Comparison of ENCODE assay signal across 20 cellular contexts in genomic region chr6:53829698-53830221, GRCh38. TPM values are rescaled to one million over a fixed set of nuclear protein-coding genes. Genes with fewer than 3 reads are reported as not detected.
DNase-seq lines count a peak whose midpoint lies in the region; ATAC-seq and TF ChIP-seq lines count a peak whose summit lies in the region.
"Had no signal": no experiment of that assay in that cellular context is flagged by ENCODE, and none has a peak within 500 bp of the region (broad histone marks: within the 10 kb centered on the region; RNA-seq: fewer than 3 reads in every experiment).

No MANE protein-coding gene starts in this region.

- H3K36me3 ChIP-seq in HEK293 (ENCODE audit: control insufficient read depth in 2 of 2, insufficient read depth in 1 of 2, low read length in 2 of 2) (no peaks in the 10 kb centered on the region), sigmoid colon (no peaks in the 10 kb centered on the region)
- H3K36me3 ChIP-seq: left ventricle myocardium inferior had no signal

- DNase-seq in WTC11 (ENCODE audit: low spot score) (no peak), kidney tubule cell (ENCODE audit: low spot score) (peak; percentile 55), sigmoid colon (no peak), NCI-H1105 treated with DMSO at 0.1 percent for 48 hours (lab: John Stamatoyannopoulos, UW) (no peak), NCI-H2227 treated with DMSO at 0.1 percent for 48 hours (lab: John Stamatoyannopoulos, UW) (no peak), NCI-H2171 (lab: John Stamatoyannopoulos, UW) (no peak)
- DNase-seq: activated CD4-positive, alpha-beta T cell treated with anti-CD3 and anti-CD28 coated beads for 36 hours; activated naive CD4-positive, alpha-beta T cell treated with anti-CD3 and anti-CD28 coated beads, Interleukin-2, amount 50 U/mL, for 16 hours; anterior cingulate cortex; DMS 273 treated with DMSO at 0.1 percent for 48 hours; effector memory CD4-positive, alpha-beta T cell; GDM1; left ventricle myocardium inferior; midbrain; NCI-H2081 treated with DMSO at 0.1 percent for 48 hours; NCI-H524 treated with DMSO at 0.1 percent for 48 hours; retina had no signal

- peaks cover 59% of the 10 kb centered on the region for H3K4me1 Mint-ChIP-seq in WTC11

- H3K27ac ChIP-seq in HEK293 (ENCODE audit: extremely low read depth, low read depth, low read length), result no peak overlapping the region
- peak overlapping the region in 3 of 4 donors; percentile 55 to 65 (median 61) for H3K27ac ChIP-seq in sigmoid colon
- H3K27ac ChIP-seq: left ventricle myocardium inferior had no signal

- TF ChIP-seq CTCF in HEK293 (tag by site-specific recombination; IDR thresholded peaks at IDR 0.05) (no peak), WTC11 (IDR thresholded peaks at IDR 0.05) (no peak), sigmoid colon (IDR thresholded peaks at IDR 0.05) (no peak)

- peaks cover 61% of the 10 kb centered on the region for H3K4me1 ChIP-seq in HEK293 (ENCODE audit: control insufficient read depth, insufficient read depth, low read length)
- peaks cover 0 to 99% (median 81%) of the 10 kb centered on the region in 4 donors for H3K4me1 ChIP-seq in sigmoid colon

- TF ChIP-seq POLR2A in sigmoid colon (IDR thresholded peaks at IDR 0.05), result no peak

- intact Hi-C loops in sigmoid colon (cut with DNase I), result no loop called here

- H3K9me3 Mint-ChIP-seq in WTC11, result no peaks in the 10 kb centered on the region
- H3K9me3 Mint-ChIP-seq: CD14-positive monocyte had no signal

- no peaks in the 10 kb centered on the region for H3K36me3 Mint-ChIP-seq in WTC11
- H3K36me3 Mint-ChIP-seq: CD14-positive monocyte had no signal

- no peak overlapping the region for H3K4me3 Mint-ChIP-seq in WTC11
- H3K4me3 Mint-ChIP-seq: activated CD4-positive, alpha-beta T cell treated with anti-CD3 and anti-CD28 coated beads for 36 hours; CD14-positive monocyte had no signal

- H3K27ac Mint-ChIP-seq in WTC11, result peak overlapping the region; percentile 88
- H3K27ac Mint-ChIP-seq: activated CD4-positive, alpha-beta T cell treated with anti-CD3 and anti-CD28 coated beads for 36 hours; CD14-positive monocyte had no signal

- peak; percentile 60 for ATAC-seq in WTC11
- no peak for ATAC-seq in GM21825 (IDR thresholded peaks at IDR 0.05; ENCODE audit: unreplicated experiment)
- ATAC-seq: activated CD4-positive, alpha-beta T cell treated with anti-CD3 and anti-CD28 coated beads for 36 hours had no signal

- H3K9me3 ChIP-seq in HEK293 (ENCODE audit: control insufficient read depth, insufficient read depth, low read depth, low read length) (no peaks in the 10 kb centered on the region), sigmoid colon (no peaks in the 10 kb centered on the region)
- H3K9me3 ChIP-seq: left ventricle myocardium inferior had no signal

- H3K27me3 ChIP-seq in sigmoid colon, result no peaks in the 10 kb centered on the region

- POLR2A ChIA-PET in HEK293 (lab: Yijun Ruan, JAX), result interaction anchor here (1.5 to 2.7 kb wide), 2 partner anchors 18 to 35 kb away, joined by 3 to 7 read pairs; partner anchors contain the start of gene LRRC1
- POLR2A ChIA-PET in WTC11 (lab: Charles Lee), result no interaction called here

- H3K27me3 Mint-ChIP-seq in WTC11 (ENCODE audit: low read depth), result no peaks in the 10 kb centered on the region
- H3K27me3 Mint-ChIP-seq: activated CD4-positive, alpha-beta T cell treated with anti-CD3 and anti-CD28 coated beads for 36 hours had no signal

- CTCF ChIA-PET in HEK293 (lab: Yijun Ruan, JAX), result interaction anchor here (1.1 to 1.6 kb wide), 3 partner anchors 95 to 127 kb away, joined by 3 to 7 read pairs (median 4); no protein-coding TSS in a partner anchor
- CTCF ChIA-PET in WTC11 (lab: Charles Lee), result interaction anchor here (0.6 to 1.2 kb wide), 6 partner anchors 20 to 111 kb away, joined by 3 to 4 read pairs (median 3); no protein-coding TSS in a partner anchor

- H3K4me3 ChIP-seq in HEK293 (ENCODE audit: low read depth, low read length) (no peak overlapping the region), sigmoid colon (no peak overlapping the region)
- H3K4me3 ChIP-seq: left ventricle myocardium inferior had no signal

- no peak for TF ChIP-seq EP300 in sigmoid colon (IDR thresholded peaks at IDR 0.05)

- WGBS in sigmoid colon, 2 donors, result 20 to 61% methylated on average over 5 of the region's 5 CpGs

TF ChIP-seq in HEK293, 187 proteins besides CTCF, POLR2A, EP300 and RAD21:
- 0 out of 2 replicates have a peak, but pooled peaks have one; percentile 4 for TF ChIP-seq OSR2 (tag by site-specific recombination; IDR thresholded peaks at IDR 0.05)
- TF ChIP-seq ZNF837 (tag by site-specific recombination; IDR thresholded peaks at IDR 0.05), result no peak
- no peak for TF ChIP-seq GLI4 (tag by site-specific recombination; IDR thresholded peaks at IDR 0.05)
- TF ChIP-seq KLF16 (tag by site-specific recombination; IDR thresholded peaks at IDR 0.05), result no peak
- no peak for TF ChIP-seq SP2 (tag by site-specific recombination; IDR thresholded peaks at IDR 0.05)
- TF ChIP-seq REPIN1 (tag by site-specific recombination; IDR thresholded peaks at IDR 0.05; ENCODE audit: low read depth), result no peak
- no peak for TF ChIP-seq ZNF530 (tag by site-specific recombination; IDR thresholded peaks at IDR 0.05; ENCODE audit: low read depth)
TF ChIP-seq in HEK293: peak in this region for 1.

TF ChIP-seq in WTC11, 78 proteins besides CTCF, POLR2A, EP300 and RAD21:
- TF ChIP-seq, protein P1, sequence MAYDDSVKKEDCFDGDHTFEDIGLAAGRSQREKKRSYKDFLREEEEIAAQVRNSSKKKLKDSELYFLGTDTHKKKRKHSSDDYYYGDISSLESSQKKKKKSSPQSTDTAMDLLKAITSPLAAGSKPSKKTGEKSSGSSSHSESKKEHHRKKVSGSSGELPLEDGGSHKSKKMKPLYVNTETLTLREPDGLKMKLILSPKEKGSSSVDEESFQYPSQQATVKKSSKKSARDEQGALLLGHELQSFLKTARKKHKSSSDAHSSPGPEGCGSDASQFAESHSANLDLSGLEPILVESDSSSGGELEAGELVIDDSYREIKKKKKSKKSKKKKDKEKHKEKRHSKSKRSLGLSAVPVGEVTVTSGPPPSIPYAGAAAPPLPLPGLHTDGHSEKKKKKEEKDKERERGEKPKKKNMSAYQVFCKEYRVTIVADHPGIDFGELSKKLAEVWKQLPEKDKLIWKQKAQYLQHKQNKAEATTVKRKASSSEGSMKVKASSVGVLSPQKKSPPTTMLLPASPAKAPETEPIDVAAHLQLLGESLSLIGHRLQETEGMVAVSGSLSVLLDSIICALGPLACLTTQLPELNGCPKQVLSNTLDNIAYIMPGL (CRISPR knock-in tag; IDR thresholded peaks at IDR 0.05), result no peak
- TF ChIP-seq CREM (CRISPR knock-in tag; IDR thresholded peaks at IDR 0.05) (no peak), HMGA2 (CRISPR knock-in tag; IDR thresholded peaks at IDR 0.05) (no peak)

RNA-seq across cellular contexts. Expression of gene LRRC1, which starts 35.0 kb away (rescaled TPM):
- 12.6 to 13.2 TPM (median 12.7 TPM) in 3 replicates for total RNA-seq in WTC11 (2021)
- total RNA-seq in sigmoid colon, result 10 to 100 TPM; 20.8 to 32.4 (median 24.4) TPM
- polyA plus RNA-seq in sigmoid colon, result 10 to 100 TPM; 29.9 to 50.4 (median 43.2) TPM
